In the genomic region with DNA sequence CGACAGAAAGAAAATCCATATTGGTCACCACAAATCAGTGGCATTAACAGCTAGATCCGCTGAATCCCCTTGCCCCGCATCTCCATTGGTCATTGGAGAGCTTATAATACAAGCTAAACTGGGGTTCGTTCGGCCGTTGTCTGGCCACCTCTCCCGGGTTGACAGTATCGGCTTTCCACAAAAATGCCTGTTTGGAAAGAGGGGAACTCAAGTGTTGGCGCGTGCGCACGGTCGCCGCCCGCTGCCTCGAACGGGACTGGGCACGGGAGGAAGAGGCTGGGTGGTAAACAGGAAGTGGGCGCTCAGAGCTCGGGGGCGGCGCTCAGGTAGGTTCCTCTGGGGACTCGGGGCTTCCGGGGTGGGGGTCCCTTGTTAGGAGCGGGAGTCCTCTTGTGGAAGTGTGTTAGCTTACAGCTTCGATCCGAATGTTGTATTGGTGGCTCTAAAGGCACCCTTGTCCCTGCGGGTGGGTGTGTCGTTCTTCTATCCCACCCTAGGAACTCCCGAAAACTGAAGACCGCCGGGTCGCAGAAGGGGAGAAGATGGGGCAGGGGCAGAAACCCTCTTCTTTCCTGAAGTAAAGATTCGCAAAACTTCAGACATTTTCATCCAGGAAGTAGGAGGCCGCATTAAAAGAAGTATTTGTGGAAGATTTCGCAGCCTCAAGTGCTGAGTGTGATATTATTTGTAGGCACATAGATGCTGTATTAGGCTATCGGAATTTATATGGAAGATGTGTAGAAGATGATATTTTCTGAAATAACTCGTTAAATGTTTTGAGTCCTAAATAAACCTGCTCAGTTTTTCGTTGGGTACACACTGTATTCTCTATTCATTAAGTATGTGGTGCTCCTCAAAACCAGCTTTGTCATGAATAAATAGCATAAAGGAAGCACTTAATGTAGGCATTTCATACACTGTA, we compare ENCODE assay signal across 8 cellular contexts. TPM values are rescaled to one million over a fixed set of nuclear protein-coding genes. Genes with fewer than 3 reads are reported as not detected.
DNase-seq lines count a peak whose midpoint lies in the region; ATAC-seq, FAIRE-seq and TF ChIP-seq lines count a peak whose summit lies in the region.

No MANE protein-coding gene starts in this region.

- TF ChIP-seq CTCF in D721Med (IDR thresholded peaks at IDR 0.05; ENCODE audit: insufficient read depth, missing control alignments) (peak; percentile 5), endodermal cell (conservative IDR thresholded peaks at IDR 0.05) (no peak)

- H3K9ac ChIP-seq in HUES48 (ENCODE audit: low read depth, low read length), result peak overlapping the region; percentile 94
- H3K9ac ChIP-seq in NT2/D1 (ENCODE audit: insufficient read length, low read depth), result peak overlapping the region; percentile 78
- peak overlapping the region; percentile 80 for H3K9ac ChIP-seq in endodermal cell (ENCODE audit: extremely low read depth, low read length, poor library complexity, severe bottlenecking)

- H3K27ac Mint-ChIP-seq in endodermal cell, result peak overlapping the region; percentile 100

- H3K36me3 ChIP-seq in HUES48 (ENCODE audit: control insufficient read depth, insufficient read depth, low read length), result peaks cover 20% of the 10 kb centered on the region
- H3K36me3 ChIP-seq in NT2/D1 (ENCODE audit: insufficient read depth, insufficient read length, low read length), result peaks cover 51% of the 10 kb centered on the region
- H3K36me3 ChIP-seq in endodermal cell (ENCODE audit: control insufficient read depth, insufficient read depth, low read length), result peaks cover 31% of the 10 kb centered on the region
- peaks cover 52% of the 10 kb centered on the region for H3K36me3 ChIP-seq in mesodermal cell (ENCODE audit: control insufficient read depth, insufficient read depth, low read length)

- H3K27me3 Mint-ChIP-seq in endodermal cell (ENCODE audit: insufficient read depth), result no peaks in the 10 kb centered on the region

- H3K4me3 Mint-ChIP-seq in endodermal cell, result peak overlapping the region; percentile 91

- H3K4me1 Mint-ChIP-seq in endodermal cell, result peaks cover 15% of the 10 kb centered on the region

- H3K9me3 ChIP-seq in HUES48 (ENCODE audit: control insufficient read depth, insufficient read depth, low read length) (no peaks in the 10 kb centered on the region), NT2/D1 (ENCODE audit: insufficient read depth, low read length) (no peaks in the 10 kb centered on the region), endodermal cell (ENCODE audit: control insufficient read depth, low read length) (no peaks in the 10 kb centered on the region), mesodermal cell (ENCODE audit: control insufficient read depth, low read length) (no peaks in the 10 kb centered on the region)

- H3K27me3 ChIP-seq in HUES48 (ENCODE audit: control insufficient read depth, insufficient read depth, low read length), result no peaks in the 10 kb centered on the region
- no peaks in the 10 kb centered on the region for H3K27me3 ChIP-seq in NT2/D1 (ENCODE audit: insufficient read depth, insufficient read length)
- no peaks in the 10 kb centered on the region for H3K27me3 ChIP-seq in endodermal cell (ENCODE audit: control insufficient read depth, insufficient read depth, low read length, poor library complexity, severe bottlenecking)

- peak; percentile 70 for FAIRE-seq in D721Med (lab: Jason Lieb, UNC)

- ATAC-seq in GM21423 (IDR thresholded peaks at IDR 0.05; ENCODE audit: unreplicated experiment), result peak; percentile 67

- peak overlapping the region; percentile 91 for H3K27ac ChIP-seq in HUES48 (ENCODE audit: low read depth, low read length)
- H3K27ac ChIP-seq in endodermal cell (ENCODE audit: low read depth, low read length), result peak overlapping the region; percentile 81
- peak overlapping the region; percentile 95 for H3K27ac ChIP-seq in mesodermal cell (ENCODE audit: low read depth, low read length, severe bottlenecking)

- DNase-seq in D721Med (ENCODE audit: insufficient read length, low spot score) (peak; percentile 81), NT2/D1 (ENCODE audit: low read depth, low spot score) (peak; percentile 98), endodermal cell (peak; percentile 98)
- peak; percentile 75 for DNase-seq in activated CD8-positive, alpha-beta memory T cell treated with anti-CD3 and anti-CD28 coated beads, Interleukin-2, amount 50 U/mL, for 24 hours (ENCODE audit: extremely low read depth)
- DNase-seq in stimulated activated CD8-positive, alpha-beta memory T cell treated with anti-CD3 and anti-CD28 coated beads, Interleukin-15, amount 100 ng/mL, for 4 hours (ENCODE audit: low read depth in 2 of 2), result peak; percentile 81 to 85

- 0 to 2% methylated on average over 7 to 39 of the region's 39 CpGs for WGBS in endodermal cell (ENCODE audit: insufficient coverage in 1 of 2, insufficient read length in 1 of 2), 2 experiments
- 3 to 4% methylated on average over 22 to 27 of the region's 39 CpGs for WGBS in mesodermal cell (ENCODE audit: insufficient coverage in 2 of 2), 2 experiments

- H3K4me1 ChIP-seq in HUES48 (ENCODE audit: control insufficient read depth, insufficient read depth, low read length), result peaks cover 6% of the 10 kb centered on the region; the same call in 1 of the 2 replicates
- H3K4me1 ChIP-seq in NT2/D1 (ENCODE audit: insufficient read depth, insufficient read length), result peaks cover 2% of the 10 kb centered on the region
- H3K4me1 ChIP-seq in endodermal cell (ENCODE audit: control insufficient read depth, insufficient read depth, low read length), result no peaks in the 10 kb centered on the region
- peaks cover 7% of the 10 kb centered on the region for H3K4me1 ChIP-seq in mesodermal cell (ENCODE audit: control insufficient read depth, insufficient read depth, low read length, poor library complexity, severe bottlenecking)

- H3K4me3 ChIP-seq in HUES48 (ENCODE audit: low read depth, low read length) (peak overlapping the region; percentile 95), NT2/D1 (ENCODE audit: insufficient read length, low read depth) (peak overlapping the region; percentile 86), endodermal cell (ENCODE audit: low read length) (peak overlapping the region; percentile 100), mesodermal cell (ENCODE audit: extremely low read depth, insufficient read depth, low read length, poor library complexity, severe bottlenecking) (peak overlapping the region; percentile 83)

- no peaks in the 10 kb centered on the region for H3K9me3 Mint-ChIP-seq in endodermal cell

- H3K36me3 Mint-ChIP-seq in endodermal cell (ENCODE audit: low read depth), result peaks cover 25% of the 10 kb centered on the region

RNA-seq across cellular contexts. Expression of a gene that starts 1.0 kb away (rescaled TPM):
- total RNA-seq in endodermal cell, result 10 to 100 TPM; 22.8 to 26.3 TPM
- 27.0 TPM for polyA plus RNA-seq in endodermal cell (2013, experiment 1 of 2)
- polyA plus RNA-seq in endodermal cell (2013, experiment 2 of 2), result 29.5 TPM
- polyA plus RNA-seq in mesodermal cell (2013, experiment 1 of 2), result 30.8 TPM
- 32.5 TPM for polyA plus RNA-seq in mesodermal cell (2013, experiment 2 of 2)

RNA-seq across cellular contexts. Expression of a gene that starts 1.1 kb away (rescaled TPM):
- total RNA-seq in endodermal cell, result 100 to 1,000 TPM; 129 to 136 TPM
- 85.2 TPM for polyA plus RNA-seq in endodermal cell (2013, experiment 1 of 2)
- 90.1 TPM for polyA plus RNA-seq in endodermal cell (2013, experiment 2 of 2)
- 107 TPM for polyA plus RNA-seq in mesodermal cell (2013, experiment 1 of 2)
- polyA plus RNA-seq in mesodermal cell (2013, experiment 2 of 2), result 114 TPM

RNA-seq across cellular contexts. Expression of a gene that starts 23.6 kb away (rescaled TPM):
- not detected for total RNA-seq in endodermal cell
- not detected for polyA plus RNA-seq in endodermal cell (2013, experiment 1 of 2)
- polyA plus RNA-seq in endodermal cell (2013, experiment 2 of 2), result not detected
- polyA plus RNA-seq in mesodermal cell (2013, experiment 1 of 2), result not detected
- not detected for polyA plus RNA-seq in mesodermal cell (2013, experiment 2 of 2)

Comparison
In these comparisons a context has a peak if more than half of its experiments do, and no peak if none do; other contexts are left out.
1. Peak in every context shown above with its lines: DNase-seq, ATAC-seq, H3K4me3 ChIP-seq and H3K27ac ChIP-seq.